Comparison of ENCODE assay signal across 33 cellular contexts in the genomic region with DNA sequence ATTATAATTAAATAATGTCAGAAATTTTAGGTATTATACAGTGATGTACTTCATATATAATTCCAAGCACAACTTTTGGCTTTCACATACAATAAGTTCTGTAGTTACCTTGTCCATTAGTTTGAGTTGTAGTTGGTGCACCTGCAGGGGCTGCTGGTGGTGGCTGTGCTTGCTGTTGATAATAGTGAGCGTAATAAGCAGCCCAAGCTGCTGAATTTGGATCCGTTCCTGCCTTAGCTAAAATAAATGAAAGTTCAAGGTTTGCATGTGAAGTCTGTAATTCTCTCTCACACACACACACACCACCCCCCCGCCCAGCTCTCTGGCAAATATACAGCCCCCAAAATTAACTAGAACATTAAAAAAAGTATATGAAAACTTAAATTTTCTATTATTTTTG. TPM values are rescaled to one million over a fixed set of nuclear protein-coding genes. Genes with fewer than 3 reads are reported as not detected.
A peak's percentile ranks its signal among the peaks of the same experiment; 100 is the strongest.
DNase-seq lines count a peak whose midpoint lies in the region; ATAC-seq, FAIRE-seq and TF ChIP-seq lines count a peak whose summit lies in the region.
"Had no signal": no experiment of that assay in that cellular context is flagged by ENCODE, and none has a peak within 500 bp of the region (broad histone marks: within the 10 kb centered on the region; RNA-seq: fewer than 3 reads in every experiment).

No MANE protein-coding gene starts in this region.

- SMC1A ChIA-PET in GM12878 (lab: Charles Lee; ENCODE audit: uncharacterized antibody, unreplicated experiment): interaction anchor here (0.9 to 4.8 kb wide), 7 partner anchors 9 to 42 kb away, joined by 3 to 15 read pairs (median 5); no protein-coding TSS in a partner anchor

- TF ChIP-seq RAD21 in GM12878 (IDR thresholded peaks at IDR 0.05; ENCODE audit: insufficient read depth, low read depth, low read length): no peak

- H3K4me1 ChIP-seq in GM12878 (ENCODE audit: control insufficient read depth, insufficient read depth, low read length) (peaks cover 4% of the 10 kb centered on the region; the same call in 1 of the 2 replicates), pancreas (peaks cover 0 to 5% (median 5%) of the 10 kb centered on the region in 3 donors), smooth muscle cell (ENCODE audit: low read depth) (no peaks in the 10 kb centered on the region)
- H3K4me1 ChIP-seq: BE2C, Caco-2 had no signal

- H3K27ac ChIP-seq in GM12878 (ENCODE audit: control insufficient read depth, insufficient read depth) (no peak overlapping the region), pancreas (no peak overlapping the region), smooth muscle cell (ENCODE audit: low read depth) (peak overlapping the region; percentile 1)
- H3K27ac ChIP-seq: 22Rv1; A549; BLaER1; BLaER1 treated with 17β-estradiol and CSF1 and Interleukin-3, amounts not matched to agents 10 nM and 100 nM; C4-2B had no signal

- TF ChIP-seq CTCF in GM12878 (IDR thresholded peaks at IDR 0.05 in 2 of 3, conservative IDR thresholded peaks at IDR 0.05 in 1 of 3; ENCODE audit: control insufficient read depth in 2 of 3, extremely low read depth in 1 of 3, insufficient read depth in 1 of 3, low read depth in 3 of 3, low read length in 3 of 3): no peak
- TF ChIP-seq CTCF in pancreas (IDR thresholded peaks at IDR 0.05): no peak
- no peak for TF ChIP-seq CTCF in smooth muscle cell (IDR thresholded peaks at IDR 0.05; ENCODE audit: borderline replicate concordance, insufficient read depth, poor library complexity, severe bottlenecking)

- TSS peak; percentile 0 for BruUV-seq in GM12878 (replicated peaks; lab: Mats Ljungman, UMichigan)

- H3K9ac ChIP-seq in GM12878 (ENCODE audit: control insufficient read depth, insufficient read depth, low read length): no peak overlapping the region
- no peak overlapping the region for H3K9ac ChIP-seq in smooth muscle cell (ENCODE audit: low read depth)
- H3K9ac ChIP-seq: BLaER1; BLaER1 treated with 17β-estradiol and CSF1 and Interleukin-3, amounts not matched to agents 10 nM and 100 nM had no signal

- POLR2A ChIA-PET in GM12878 (lab: Charles Lee): interaction anchor here (0.9 to 1.1 kb wide), 2 partner anchors 11 to 19 kb away, joined by 3 to 4 read pairs; no protein-coding TSS in a partner anchor

- H3K4me3 ChIP-seq in GM12878 (no peak overlapping the region), pancreas (no peak overlapping the region), smooth muscle cell (no peak overlapping the region)
- H3K4me3 ChIP-seq: A549; BLaER1; BLaER1 treated with 17β-estradiol and CSF1 and Interleukin-3, amounts not matched to agents 10 nM and 100 nM had no signal

- DNase-seq in GM12878 (ENCODE audit: low read depth, low spot score) (no peak), pancreas (peak in 1 of 6 donors; percentile 23), smooth muscle cell (lab: John Stamatoyannopoulos, UW; ENCODE audit: unreplicated experiment) (no peak), GM19238 (ENCODE audit: insufficient read length, low spot score) (no peak)
- DNase-seq in activated CD4-positive, alpha-beta T cell treated with anti-CD3 and anti-CD28 coated beads, Interleukin-2, amount 50 U/mL, for 48 hours: no peak
- DNase-seq: 8988T; ACHN; AML-193; BE2C; C1 segment of cervical spinal cord; Caco-2; Calu3; CD4-positive, alpha-beta memory T cell; CD4-positive, alpha-beta T cell; CD4-positive, CD25-positive, alpha-beta regulatory T cell; CD8-positive, alpha-beta memory T cell; CD8-positive, alpha-beta T cell; COR-L47; DMS 273 treated with DMSO at 0.1 percent for 48 hours; DMS153; DMS53; DMS79; DMS79 treated with DMSO at 0.1 percent for 48 hours; DND-41; EL had no signal

- RAD21 ChIA-PET in GM12878 (lab: Charles Lee; ENCODE audit: unreplicated experiment): no interaction called here

- no peak for TF ChIP-seq POLR2A in GM12878 (IDR thresholded peaks at IDR 0.05; ENCODE audit: low read depth, low read length)

- intact Hi-C loops in GM12878 (cut with micrococcal nuclease; ENCODE audit: unreplicated experiment): no loop called here
- intact Hi-C loops in pancreas (cut with DNase I): no loop called here

- TF ChIP-seq EP300 in GM12878 (IDR thresholded peaks at IDR 0.05; ENCODE audit: borderline replicate concordance in 1 of 2, control insufficient read depth in 1 of 2, low read depth in 2 of 2, low read length in 2 of 2): no peak

- H3K4me2 ChIP-seq in GM12878 (ENCODE audit: control insufficient read depth, insufficient read depth): no peak overlapping the region
- H3K4me2 ChIP-seq in smooth muscle cell: no peak overlapping the region
- H3K4me2 ChIP-seq: A549; BLaER1; BLaER1 treated with 17β-estradiol and CSF1 and Interleukin-3, amounts not matched to agents 10 nM and 100 nM had no signal

- peaks cover 18% of the 10 kb centered on the region for H3F3A ChIP-seq in smooth muscle cell (ENCODE audit: low read depth)

- H4K20me1 ChIP-seq in GM12878 (ENCODE audit: control insufficient read depth, insufficient read depth): 0 out of 2 replicates have a peak, but pooled peaks cover 4% of the 10 kb centered on the region
- H4K20me1 ChIP-seq in smooth muscle cell (ENCODE audit: low read depth): peaks cover 98% of the 10 kb centered on the region

- CTCF ChIA-PET in GM12878 (lab: Yijun Ruan, JAX): interaction anchor here (0.7 to 2.6 kb wide), 5 partner anchors 10 to 26 kb away, joined by 3 to 8 read pairs (median 4); no protein-coding TSS in a partner anchor

- ATAC-seq in GM12878 (no peak), pancreas (peak; percentile 45 to 78 (median 59)), GM18858 (IDR thresholded peaks at IDR 0.05; ENCODE audit: unreplicated experiment) (no peak)
- ATAC-seq: A549; CD8-positive, alpha-beta T cell had no signal

- FAIRE-seq in GM12878 (lab: Jason Lieb, UNC) (no peak), pancreas (lab: Jason Lieb, UNC) (no peak)
- FAIRE-seq: A204.1, A549, D721Med had no signal

- H3K36me3 ChIP-seq in GM12878 (ENCODE audit: control insufficient read depth in 2 of 2, insufficient read depth in 2 of 2, low read length in 1 of 2) (peaks cover 8 to 54% of the 10 kb centered on the region in 2 experiments), pancreas (peaks cover 17 to 67% (median 48%) of the 10 kb centered on the region in 3 donors), smooth muscle cell (ENCODE audit: low read depth) (peaks cover 81% of the 10 kb centered on the region)

- no peaks in the 10 kb centered on the region for H3K27me3 ChIP-seq in GM12878 (replicated peaks in 1 of 2; ENCODE audit: control insufficient read depth in 2 of 2, insufficient read depth in 2 of 2, low read length in 1 of 2)
- H3K27me3 ChIP-seq in pancreas: no peaks in the 10 kb centered on the region
- no peaks in the 10 kb centered on the region for H3K27me3 ChIP-seq in smooth muscle cell (ENCODE audit: low read depth)
- H3K27me3 ChIP-seq: BE2C; BLaER1; BLaER1 treated with 17β-estradiol and CSF1 and Interleukin-3, amounts not matched to agents 10 nM and 100 nM had no signal

- H3K9me3 ChIP-seq in GM12878 (replicated peaks; ENCODE audit: control insufficient read depth, insufficient read depth, low read length) (no peaks in the 10 kb centered on the region), pancreas (no peaks in the 10 kb centered on the region), smooth muscle cell (replicated peaks; ENCODE audit: low read depth) (no peaks in the 10 kb centered on the region)
- H3K9me3 ChIP-seq: A549; BE2C; BLaER1; BLaER1 treated with 17β-estradiol and CSF1 and Interleukin-3, amounts not matched to agents 10 nM and 100 nM; Caco-2 had no signal

- peaks cover 6% of the 10 kb centered on the region for H3K79me2 ChIP-seq in GM12878 (ENCODE audit: control insufficient read depth, insufficient read depth, low read length)
- H3K79me2 ChIP-seq in smooth muscle cell (ENCODE audit: low read depth): peaks cover 86% of the 10 kb centered on the region

- in situ Hi-C loops in GM12878 (cut with MboI): no loop called here

- H2AFZ ChIP-seq in GM12878 (ENCODE audit: control insufficient read depth, low read depth, low read length) (no peak overlapping the region), smooth muscle cell (ENCODE audit: low read depth) (no peak overlapping the region)

- 93% methylated on average over 3 of the region's 3 CpGs for WGBS in GM12878 (ENCODE audit: insufficient coverage, insufficient replicate concordance, low lambda C conversion rate, missing lambda C conversion rate)
- WGBS in pancreas, 2 donors: 47 to 50% methylated on average over 3 of the region's 3 CpGs
- WGBS in smooth muscle cell (ENCODE audit: low lambda C conversion rate): 98% methylated on average over 3 of the region's 3 CpGs

RNA-seq across cellular contexts. Expression of gene FUBP1, which starts 22.4 kb away (rescaled TPM):
- 1,069 and 1,115 TPM in 2 replicates for total RNA-seq in GM12878 (2013; cell fraction: nucleolus; rRNA removed)
- 186 and 207 TPM in 2 replicates for total RNA-seq in GM12878 (2014; rRNA removed)
- total RNA-seq in GM12878 (2014; rRNA removed; fragmentation: Illumina TruSeq; extraction: Trizol): 244 and 247 TPM in 2 replicates
- 184 and 196 TPM in 2 replicates for total RNA-seq in GM12878 (2021)
- 100 TPM for polyA plus RNA-seq in GM12878 (2011; ENCODE audit: low read depth)
- polyA plus RNA-seq in GM12878 (2011; rRNA removed): 343 and 471 TPM in 2 replicates
- polyA plus RNA-seq in GM12878 (2011; cell fraction: cytosol; rRNA removed): 135 and 172 TPM in 2 replicates
- 1,076 and 1,106 TPM in 2 replicates for polyA plus RNA-seq in GM12878 (2011; cell fraction: nucleus; rRNA removed)
- polyA plus RNA-seq in GM12878 (2012): 110 and 134 TPM in 2 replicates
- polyA plus RNA-seq in GM12878 (2014; fragmentation: Illumina TruSeq; extraction: Trizol): 209 and 221 TPM in 2 replicates
- polyA plus RNA-seq in GM12878 (2014; fragmentation: Nextera tagmentation; extraction: Ambion mirVana): 100 to 1,000 TPM; 110 to 114 TPM
- 219 and 248 TPM in 2 replicates for polyA plus RNA-seq in GM12878 (2014; rRNA removed)
- polyA plus RNA-seq in GM12878 (2016; fragmentation: Nextera tagmentation; extraction: Ambion mirVana): 100 to 1,000 TPM; 136 to 142 TPM
- 206 and 246 TPM in 2 replicates for polyA minus RNA-seq in GM12878 (2011; rRNA and poly(A)+ RNA removed)
- polyA minus RNA-seq in GM12878 (2011; cell fraction: cytosol; rRNA and poly(A)+ RNA removed): 89.7 and 89.8 TPM in 2 replicates
- 400 and 534 TPM in 2 replicates for polyA minus RNA-seq in GM12878 (2011; cell fraction: nucleus; rRNA and poly(A)+ RNA removed)
- total RNA-seq in pancreas: 10 to 100 TPM; 36.9 to 81.5 (median 51.6) TPM
- 10 to 100 TPM; 21.7 to 46.6 TPM for polyA plus RNA-seq in pancreas
- 144 and 166 TPM in 2 replicates for total RNA-seq in smooth muscle cell
- 50.5 and 60.4 TPM in 2 replicates for polyA plus RNA-seq in smooth muscle cell

RNA-seq across cellular contexts. Expression of gene DNAJB4, which starts 48.3 kb away (rescaled TPM):
- total RNA-seq in GM12878 (2013; cell fraction: nucleolus; rRNA removed): 19.7 and 20.8 TPM in 2 replicates
- total RNA-seq in GM12878 (2014; rRNA removed) (5.3 and 6.9 TPM in 2 replicates), GM12878 (2014; rRNA removed; fragmentation: Illumina TruSeq; extraction: Trizol) (6.2 and 6.5 TPM in 2 replicates), GM12878 (2021) (7.3 and 7.6 TPM in 2 replicates), pancreas (10 to 100 TPM; 13.1 to 38.6 (median 21.7) TPM), smooth muscle cell (48.9 and 92.8 TPM in 2 replicates)
- 1.5 TPM for polyA plus RNA-seq in GM12878 (2011; ENCODE audit: low read depth)
- polyA plus RNA-seq in GM12878 (2011; rRNA removed) (6.6 and 13.6 TPM in 2 replicates), GM12878 (2014; fragmentation: Illumina TruSeq; extraction: Trizol) (6.5 and 8.8 TPM in 2 replicates), GM12878 (2014; fragmentation: Nextera tagmentation; extraction: Ambion mirVana) (1 to 10 TPM; 3.8 to 5.1 TPM), GM12878 (2014; rRNA removed) (5.9 and 8.1 TPM in 2 replicates), GM12878 (2016; fragmentation: Nextera tagmentation; extraction: Ambion mirVana) (10 to 100 TPM; 10.1 to 10.5 TPM), pancreas (1 to 10 TPM; 6.7 to 9.2 TPM), smooth muscle cell (31.5 and 43.4 TPM in 2 replicates)
- 2.0 TPM in 2 replicates for polyA plus RNA-seq in GM12878 (2011; cell fraction: cytosol; rRNA removed)
- polyA plus RNA-seq in GM12878 (2011; cell fraction: nucleus; rRNA removed): 6.0 and 6.3 TPM in 2 replicates
- 4.4 and 7.0 TPM in 2 replicates for polyA plus RNA-seq in GM12878 (2012)
- 5.0 and 7.6 TPM in 2 replicates for polyA minus RNA-seq in GM12878 (2011; rRNA and poly(A)+ RNA removed)
- polyA minus RNA-seq in GM12878 (2011; cell fraction: cytosol; rRNA and poly(A)+ RNA removed): 1.9 and 2.7 TPM in 2 replicates
- 6.5 and 15.7 TPM in 2 replicates for polyA minus RNA-seq in GM12878 (2011; cell fraction: nucleus; rRNA and poly(A)+ RNA removed)

Comparison
In these comparisons a context has a peak if more than half of its experiments do, and no peak if none do; other contexts are left out.
1. ATAC-seq: peak in pancreas (4 of 4); none in GM12878 (single experiment) and GM18858 (single experiment).